ENCODE assay signal across 8 cellular contexts in the genomic region with DNA sequence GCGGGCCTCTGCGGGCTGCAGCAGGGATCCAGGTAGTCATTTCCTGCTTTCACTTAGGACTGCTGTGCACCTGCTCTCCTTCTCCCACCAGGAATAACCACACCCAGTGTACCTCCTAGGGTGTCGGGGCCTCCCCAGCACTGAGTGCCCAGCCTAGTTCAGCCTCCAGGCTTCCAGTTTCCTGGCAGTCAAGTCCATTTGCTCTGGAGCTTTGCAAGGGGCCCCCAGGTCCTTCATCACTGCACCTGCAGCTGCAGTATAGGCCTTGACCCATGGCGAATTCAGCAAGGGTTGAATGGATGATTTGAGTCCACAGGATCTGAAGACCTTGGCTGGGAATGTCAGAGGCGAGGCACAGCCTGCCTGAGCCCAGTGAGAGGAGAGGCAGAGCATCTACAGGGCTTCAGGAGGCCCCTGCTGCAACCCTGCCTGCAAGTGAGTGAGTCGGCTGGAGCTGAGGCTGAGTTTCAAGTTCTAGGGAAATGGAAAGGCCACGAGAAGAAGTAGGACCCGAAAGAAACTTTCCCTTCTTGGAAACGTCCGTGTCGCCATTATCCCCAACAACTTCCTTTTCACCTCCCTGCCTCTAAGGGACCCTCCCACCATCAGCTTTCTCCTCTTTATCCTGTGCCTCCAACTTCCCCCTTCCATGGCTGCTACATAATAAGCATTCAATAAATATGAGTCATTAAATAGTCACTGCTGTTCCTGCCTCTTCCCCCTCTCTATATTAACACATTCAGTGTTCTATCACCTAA.
DNase-seq lines count a peak whose midpoint lies in the region; ATAC-seq and TF ChIP-seq lines count a peak whose summit lies in the region.

No MANE protein-coding gene starts in this region.

- intact Hi-C loops in left lung (cut with DNase I) = no loop called here

- no peaks in the 10 kb centered on the region for H3K27me3 Mint-ChIP-seq in activated CD8-positive, alpha-beta T cell treated with anti-CD3 and anti-CD28 coated beads, Interleukin-2, amount 10 ng/mL, durations not matched to agents 7 days and 5 days (ENCODE audit: low read depth)

- peaks cover 45% of the 10 kb centered on the region for H3K4me1 Mint-ChIP-seq in activated CD8-positive, alpha-beta T cell treated with anti-CD3 and anti-CD28 coated beads, Interleukin-2, amount 10 ng/mL, durations not matched to agents 7 days and 5 days (ENCODE audit: low read depth)

- no peaks in the 10 kb centered on the region for H3K4me1 ChIP-seq in left lung

- H3K27me3 ChIP-seq in left lung = no peaks in the 10 kb centered on the region

- peaks cover 4% of the 10 kb centered on the region for H3K36me3 Mint-ChIP-seq in activated CD8-positive, alpha-beta T cell treated with anti-CD3 and anti-CD28 coated beads, Interleukin-2, amount 10 ng/mL, durations not matched to agents 7 days and 5 days (ENCODE audit: low read depth)

- peaks cover 5% of the 10 kb centered on the region for H3K9me3 Mint-ChIP-seq in activated CD8-positive, alpha-beta T cell treated with anti-CD3 and anti-CD28 coated beads, Interleukin-2, amount 10 ng/mL, durations not matched to agents 7 days and 5 days (ENCODE audit: insufficient read depth)

- H3K4me3 Mint-ChIP-seq in activated CD8-positive, alpha-beta T cell treated with anti-CD3 and anti-CD28 coated beads, Interleukin-2, amount 10 ng/mL, durations not matched to agents 7 days and 5 days = no peak overlapping the region

- peak overlapping the region; percentile 9 for H3K27ac Mint-ChIP-seq in activated CD8-positive, alpha-beta T cell treated with anti-CD3 and anti-CD28 coated beads, Interleukin-2, amount 10 ng/mL, durations not matched to agents 7 days and 5 days

- CTCF ChIA-PET in activated CD8-positive, alpha-beta T cell treated with anti-CD3 and anti-CD28 coated beads, Interleukin-2, amount 10 ng/mL, durations not matched to agents 7 days and 5 days (lab: Charles Lee) = no interaction called here

- peak; percentile 47 for DNase-seq in Caki2 (ENCODE audit: low read depth)
- DNase-seq in M059J (ENCODE audit: low read depth) = peak; percentile 54
- DNase-seq in activated CD8-positive, alpha-beta T cell treated with anti-CD3 and anti-CD28 coated beads, Interleukin-2, amount 10 ng/mL, durations not matched to agents 7 days and 5 days = no peak
- peak; percentile 20 to 31 for DNase-seq in left lung
- DNase-seq in NCI-H1930 (lab: John Stamatoyannopoulos, UW) = no peak
- no peak for DNase-seq in germinal center (ENCODE audit: low spot score)

- H3K4me3 ChIP-seq in left lung = no peak overlapping the region

- no peaks in the 10 kb centered on the region for H3K36me3 ChIP-seq in left lung

- no peak overlapping the region for H3K27ac ChIP-seq in left lung

- ATAC-seq in activated CD8-positive, alpha-beta T cell treated with anti-CD3 and anti-CD28 coated beads, Interleukin-2, amount 10 ng/mL, durations not matched to agents 7 days and 5 days = no peak
- peak; percentile 45 for ATAC-seq in left lung
- ATAC-seq in HG02852 (IDR thresholded peaks at IDR 0.05; ENCODE audit: unreplicated experiment) = no peak
- no peak for ATAC-seq in HG03469 (IDR thresholded peaks at IDR 0.05; ENCODE audit: unreplicated experiment)

- H3K9me3 ChIP-seq in left lung = no peaks in the 10 kb centered on the region

- in situ Hi-C loops in Caki2 (cut with HindIII; ENCODE audit: low pct_unique_long_range_greater_than_20kb, low sequenced_read_pairs) = no loop called here

- TF ChIP-seq CTCF in left lung (IDR thresholded peaks at IDR 0.05) = no peak

- POLR2A ChIA-PET in activated CD8-positive, alpha-beta T cell treated with anti-CD3 and anti-CD28 coated beads, Interleukin-2, amount 10 ng/mL, durations not matched to agents 7 days and 5 days (lab: Charles Lee) = interaction anchor here (1.2 kb wide), 1 partner anchor 116 kb away, joined by 6 read pairs; the partner anchor contains the start of gene TNRC6C

Comparison
In these comparisons a context has a peak if more than half of its experiments do, and no peak if none do; other contexts are left out.
1. DNase-seq: peak in Caki2 (single experiment), M059J (single experiment) and left lung (2 of 2); none in activated CD8-positive, alpha-beta T cell treated with anti-CD3 and anti-CD28 coated beads, Interleukin-2, amount 10 ng/mL, durations not matched to agents 7 days and 5 days (single experiment), NCI-H1930 (0 of 2) and germinal center (single experiment).